ENCODE assay signal across 8 cellular contexts in genomic region chr1:38046884-38047602, GRCh38. TPM values are rescaled to one million over a fixed set of nuclear protein-coding genes. Genes with fewer than 3 reads are reported as not detected.
DNase-seq lines count a peak whose midpoint lies in the region; ATAC-seq and TF ChIP-seq lines count a peak whose summit lies in the region.

No MANE protein-coding gene starts in this region.

- no peak for TF ChIP-seq POLR2A in breast epithelium (IDR thresholded peaks at IDR 0.05)

- H3K27me3 ChIP-seq in DOHH2 (ENCODE audit: control insufficient read depth, low read length) = peaks cover 45% of the 10 kb centered on the region
- H3K27me3 ChIP-seq in HAP-1 (ENCODE audit: low read depth) = peaks cover 3% of the 10 kb centered on the region; the same call in 1 of the 2 replicates
- H3K27me3 ChIP-seq in breast epithelium = peaks cover 12 to 35% of the 10 kb centered on the region in 2 donors

- H3K27ac ChIP-seq in DOHH2 (ENCODE audit: low read depth, low read length) (no peak overlapping the region), breast epithelium (peak overlapping the region; percentile 32 to 55), skin epidermis (peak overlapping the region in 20 of 21 experiments; percentile 2 to 83 (median 64))

- intact Hi-C loops in breast epithelium (cut with DNase I; ENCODE audit: low total_unique reads) = no loop called here

- no peaks in the 10 kb centered on the region for H3K9me2 ChIP-seq in DOHH2 (replicated peaks; ENCODE audit: control insufficient read depth, low read length)

- TF ChIP-seq CTCF in DOHH2 (IDR thresholded peaks at IDR 0.05; ENCODE audit: low read depth, low read length, poor library complexity, severe bottlenecking) = no peak
- TF ChIP-seq CTCF in WI38 (IDR thresholded peaks at IDR 0.05; ENCODE audit: low read depth, low read length) = no peak
- no peak for TF ChIP-seq CTCF in breast epithelium (IDR thresholded peaks at IDR 0.05)

- peak overlapping the region; percentile 70 for H3K4me2 ChIP-seq in DOHH2 (ENCODE audit: low read length)

- H3K36me3 ChIP-seq in DOHH2 (ENCODE audit: control insufficient read depth, low read length) (no peaks in the 10 kb centered on the region), HAP-1 (replicated peaks) (no peaks in the 10 kb centered on the region), breast epithelium (no peaks in the 10 kb centered on the region)

- ATAC-seq in HG03457 (IDR thresholded peaks at IDR 0.05; ENCODE audit: unreplicated experiment) = no peak

- H3K4me1 ChIP-seq in DOHH2 (ENCODE audit: control insufficient read depth, low read length) = peaks cover 18% of the 10 kb centered on the region
- no peaks in the 10 kb centered on the region; the same call in 1 of the 2 replicates for H3K4me1 ChIP-seq in HAP-1
- H3K4me1 ChIP-seq in breast epithelium = peaks cover 3 to 4% of the 10 kb centered on the region in 2 donors

- no peaks in the 10 kb centered on the region for H3F3A ChIP-seq in DOHH2 (ENCODE audit: control insufficient read depth, insufficient read depth)

- peak; percentile 76 to 94 for DNase-seq in HAP-1 (ENCODE audit: low spot score in 2 of 2)
- peak; percentile 86 for DNase-seq in NCI-H1092 (lab: John Stamatoyannopoulos, UW)
- peak; percentile 78 to 79 for DNase-seq in breast epithelium (ENCODE audit: low spot score in 2 of 2)
- DNase-seq in iPS-NIHi7 (ENCODE audit: extremely low spot score) = peak; percentile 91

- H3K4me3 ChIP-seq in DOHH2 (ENCODE audit: low read length) = peak overlapping the region; percentile 64
- H3K4me3 ChIP-seq in HAP-1 = peak overlapping the region; percentile 50
- peak overlapping the region; percentile 55 for H3K4me3 ChIP-seq in WI38 (ENCODE audit: low read depth, low read length)
- peak overlapping the region; percentile 62 to 70 (median 63) for H3K4me3 ChIP-seq in breast epithelium
- H3K4me3 ChIP-seq in skin epidermis = peak overlapping the region; percentile 40 to 72 (median 58)

- in situ Hi-C loops in HAP-1 (cut with MboI; ENCODE audit: low sequenced_read_pairs) = loop anchor here (25.0 kb wide), 1 partner anchor 540 kb away; no protein-coding TSS in a partner anchor

- no peaks in the 10 kb centered on the region for H3K79me2 ChIP-seq in DOHH2 (ENCODE audit: control insufficient read depth, low read length)

- H3K9me3 ChIP-seq in DOHH2 (ENCODE audit: control insufficient read depth, insufficient read depth, low read length) (no peaks in the 10 kb centered on the region), HAP-1 (no peaks in the 10 kb centered on the region), breast epithelium (no peaks in the 10 kb centered on the region)

- no peaks in the 10 kb centered on the region for H4K20me1 ChIP-seq in DOHH2 (ENCODE audit: control insufficient read depth, insufficient read depth, low read depth, low read length)

RNA-seq across cellular contexts. Expression of gene POU3F1, which starts 0.5 kb away (rescaled TPM):
- total RNA-seq in breast epithelium = under 1 TPM in 1 of 3 donors, not detected in 2; 0.29 TPM

RNA-seq across cellular contexts. Expression of gene UTP11, which starts 34.5 kb away (rescaled TPM):
- total RNA-seq in breast epithelium = 10 to 100 TPM; 22.6 to 29.2 (median 25.6) TPM

RNA-seq across cellular contexts. Expression of gene FHL3, which starts 41.7 kb away (rescaled TPM):
- 10 to 100 TPM; 11.8 to 22.6 (median 21.4) TPM for total RNA-seq in breast epithelium

RNA-seq across cellular contexts. Expression of gene SF3A3, which starts 57.2 kb away (rescaled TPM):
- total RNA-seq in breast epithelium = 10 to 100 TPM; 51.8 to 61.8 (median 54.4) TPM
